Comparison of ENCODE assay signal across 1 cellular context in genomic region chr6:17707371-17707651, GRCh38.
A peak's percentile ranks its signal among the peaks of the same experiment; 100 is the strongest.
TF ChIP-seq lines count a peak whose summit lies in the region.

No MANE protein-coding gene starts in this region.

TF ChIP-seq in K562, 482 proteins besides CTCF, POLR2A, EP300 and RAD21 (continued from another document):
- TF ChIP-seq THAP12 (CRISPR knock-in tag; IDR thresholded peaks at IDR 0.05): no peak
- peak in 1 of 2 experiments; percentile 39; a peak in 1 of 4 replicates for TF ChIP-seq RCOR1 (IDR thresholded peaks at IDR 0.05; ENCODE audit: borderline replicate concordance in 1 of 2, low read depth in 2 of 2, low read length in 2 of 2)
- peak; percentile 89 for TF ChIP-seq BCOR (IDR thresholded peaks at IDR 0.05)
- 0 out of 2 replicates have a peak, but pooled peaks have one; percentile 37 for TF ChIP-seq LEF1 (IDR thresholded peaks at IDR 0.05)
- TF ChIP-seq ZNF143 (CRISPR knock-in tag; IDR thresholded peaks at IDR 0.05): no peak
- TF ChIP-seq SMARCE1 (IDR thresholded peaks at IDR 0.05): 0 out of 2 replicates have a peak, but pooled peaks have one; percentile 31
- peak; percentile 87 for TF ChIP-seq RBM25 (IDR thresholded peaks at IDR 0.05; ENCODE audit: low read depth, low read length, severe bottlenecking)
- no peak for TF ChIP-seq RREB1 (CRISPR knock-in tag; IDR thresholded peaks at IDR 0.05)
- no peak for TF ChIP-seq HIVEP1 (CRISPR knock-in tag; IDR thresholded peaks at IDR 0.05)
- 0 out of 2 replicates have a peak, but pooled peaks have one; percentile 48 for TF ChIP-seq MIER1 (IDR thresholded peaks at IDR 0.05; ENCODE audit: low read depth)
- 0 out of 2 replicates have a peak, but pooled peaks have one; percentile 3 for TF ChIP-seq CHAMP1 (IDR thresholded peaks at IDR 0.05)
- peak; percentile 71; the same call in 1 of the 2 replicates for TF ChIP-seq ADNP (tag; IDR thresholded peaks at IDR 0.05)
- TF ChIP-seq KDM1A (IDR thresholded peaks at IDR 0.05): peak; percentile 66 to 76
- no peak for TF ChIP-seq ZNF75A (CRISPR knock-in tag; IDR thresholded peaks at IDR 0.05)
- peak; percentile 93 for TF ChIP-seq ESRRA (IDR thresholded peaks at IDR 0.05; ENCODE audit: borderline replicate concordance, low read depth)
- TF ChIP-seq ZNF347 (CRISPR knock-in tag; IDR thresholded peaks at IDR 0.05; ENCODE audit: low read depth): no peak
- 0 out of 2 replicates have a peak, but pooled peaks have one; percentile 47 for TF ChIP-seq SMARCA5 (IDR thresholded peaks at IDR 0.05)
- no peak for TF ChIP-seq MTA1 (IDR thresholded peaks at IDR 0.05; ENCODE audit: borderline replicate concordance)
- TF ChIP-seq BRD9 (IDR thresholded peaks at IDR 0.05; ENCODE audit: low read depth, partially characterized antibody): peak; percentile 19
- no peak for TF ChIP-seq FOXK1 (CRISPR knock-in tag; IDR thresholded peaks at IDR 0.05; ENCODE audit: borderline replicate concordance)
- peak in 1 of 3 experiments; percentile 92; a peak in 1 of 6 replicates for TF ChIP-seq ZBTB11 (CRISPR knock-in tag; IDR thresholded peaks at IDR 0.05)
- peak; percentile 5 for TF ChIP-seq HDAC3 (IDR thresholded peaks at IDR 0.05; ENCODE audit: borderline replicate concordance, partially characterized antibody)
- TF ChIP-seq SMAD3 (CRISPR knock-in tag; conservative IDR thresholded peaks at IDR 0.05): no peak
- 0 out of 4 replicates have a peak, but pooled peaks of 1 of the 2 experiments have one; percentile 3 for TF ChIP-seq ARNT (IDR thresholded peaks at IDR 0.05)
TF ChIP-seq in K562: peak in this region for 17.
